Comparison of ENCODE assay signal across 16 cellular contexts in genomic region chrX:42176790-42177189, GRCh38.
"Had no signal": no experiment of that assay in that cellular context is flagged by ENCODE, and none has a peak within 500 bp of the region (broad histone marks: within the 10 kb centered on the region; RNA-seq: fewer than 3 reads in every experiment).

No MANE protein-coding gene starts in this region.

- H3K27ac Mint-ChIP-seq: activated CD4-positive, alpha-beta memory T cell treated with anti-CD3 and anti-CD28 coated beads, Interleukin-2, amount 10 ng/mL, durations not matched to agents 7 days and 5 days; activated naive CD4-positive, alpha-beta T cell treated with anti-CD3 and anti-CD28 coated beads, Interleukin-2, amount 50 U/mL, for 24 hours; mesothelial cell of epicardium; WTC11 had no signal

- DNase-seq: activated CD4-positive, alpha-beta memory T cell treated with anti-CD3 and anti-CD28 coated beads, Interleukin-2, amount 10 ng/mL, durations not matched to agents 7 days and 5 days; activated CD4-positive, alpha-beta T cell treated with anti-CD3 and anti-CD28 coated beads for 4 hours; activated effector memory CD4-positive, alpha-beta T cell treated with anti-CD3 and anti-CD28 coated beads, Interleukin-2, amount 50 U/mL, for 16 hours; activated T-cell treated with anti-CD3 and anti-CD28 coated beads, Interleukin-2, amount 50 U/mL, for 48 hours; erythroblast; gastrocnemius medialis; heart right ventricle; left colon; lower lobe of right lung; stomach; testis; upper lobe of right lung had no signal

- H3K9me3 Mint-ChIP-seq: activated CD4-positive, alpha-beta memory T cell treated with anti-CD3 and anti-CD28 coated beads, Interleukin-2, amount 10 ng/mL, durations not matched to agents 7 days and 5 days; activated naive CD4-positive, alpha-beta T cell treated with anti-CD3 and anti-CD28 coated beads, Interleukin-2, amount 50 U/mL, for 24 hours; WTC11 had no signal

- H3K36me3 Mint-ChIP-seq: activated naive CD4-positive, alpha-beta T cell treated with anti-CD3 and anti-CD28 coated beads, Interleukin-2, amount 50 U/mL, for 24 hours; mesothelial cell of epicardium; WTC11 had no signal

- ATAC-seq: gastrocnemius medialis, heart right ventricle, left colon, lower lobe of right lung, sciatic nerve, upper lobe of right lung, WTC11 had no signal

- H3K27me3 Mint-ChIP-seq: activated CD4-positive, alpha-beta memory T cell treated with anti-CD3 and anti-CD28 coated beads, Interleukin-2, amount 10 ng/mL, durations not matched to agents 7 days and 5 days; activated naive CD4-positive, alpha-beta T cell treated with anti-CD3 and anti-CD28 coated beads, Interleukin-2, amount 50 U/mL, for 24 hours had no signal

- H3K4me1 Mint-ChIP-seq: activated CD4-positive, alpha-beta memory T cell treated with anti-CD3 and anti-CD28 coated beads, Interleukin-2, amount 10 ng/mL, durations not matched to agents 7 days and 5 days; activated naive CD4-positive, alpha-beta T cell treated with anti-CD3 and anti-CD28 coated beads, Interleukin-2, amount 50 U/mL, for 24 hours; mesothelial cell of epicardium had no signal

- H3K4me3 Mint-ChIP-seq: activated CD4-positive, alpha-beta memory T cell treated with anti-CD3 and anti-CD28 coated beads, Interleukin-2, amount 10 ng/mL, durations not matched to agents 7 days and 5 days; activated naive CD4-positive, alpha-beta T cell treated with anti-CD3 and anti-CD28 coated beads, Interleukin-2, amount 50 U/mL, for 24 hours; mesothelial cell of epicardium; WTC11 had no signal
